Comparison of ENCODE assay signal across 8 cellular contexts in genomic region chr13:45119990-45120864, GRCh38. TPM values are rescaled to one million over a fixed set of nuclear protein-coding genes. Genes with fewer than 3 reads are reported as not detected.
DNase-seq lines count a peak whose midpoint lies in the region; ATAC-seq and TF ChIP-seq lines count a peak whose summit lies in the region.

GTF2F2 (plus strand) TSS chr13:45120510; CDS start chr13:45120656, 146 bp downstream.

- TF ChIP-seq POLR2A in GM15510 (IDR thresholded peaks at IDR 0.05; ENCODE audit: borderline replicate concordance, extremely low read depth, insufficient read length) (peak; percentile 75), vagina (IDR thresholded peaks at IDR 0.05) (peak in 1 of 2 donors; percentile 7)

- H3K27ac ChIP-seq in ascending aorta (peak within 1 kb of the TSS; percentile 75), rectal smooth muscle tissue (ENCODE audit: low read depth, low read length) (peak within 1 kb of the TSS; percentile 91), vagina (peak within 1 kb of the TSS; percentile 82)

- no peaks in the 10 kb centered on the region for H3K27me3 ChIP-seq in ascending aorta
- H3K27me3 ChIP-seq in rectal smooth muscle tissue (ENCODE audit: control insufficient read depth, insufficient read depth, low read length), result no peaks in the 10 kb centered on the region
- H3K27me3 ChIP-seq in vagina, result no peaks in the 10 kb centered on the region

- peaks cover 0 to 15% of the 10 kb centered on the region in 2 donors for H3K4me1 ChIP-seq in ascending aorta
- peaks cover 12% of the 10 kb centered on the region for H3K4me1 ChIP-seq in rectal smooth muscle tissue (ENCODE audit: control insufficient read depth, insufficient read depth, low read length)
- peaks cover 27% of the 10 kb centered on the region for H3K4me1 ChIP-seq in vagina

- ATAC-seq in HG02885 (IDR thresholded peaks at IDR 0.05; ENCODE audit: poor library complexity, unreplicated experiment), result peak; percentile 83

- TF ChIP-seq CTCF in ascending aorta (IDR thresholded peaks at IDR 0.05), result no peak
- no peak for TF ChIP-seq CTCF in vagina (IDR thresholded peaks at IDR 0.05)

- intact Hi-C loops in T-helper 2 cell treated with Interferon-gamma antibody and Interleukin-4, amounts not matched to agents 100 ng/mL and 5 ng/mL, for 36 hours (cut with micrococcal nuclease), result loop anchor here (1.0 to 10.0 kb wide), 7 partner anchors 73 to 545 kb away; partner anchors contain the start of genes COG3, GPALPP1, NUFIP1 and TPT1
- intact Hi-C loops in ascending aorta (cut with DNase I), result no loop called here
- intact Hi-C loops in vagina (cut with DNase I), result no loop called here

- peak within 1 kb of the TSS; percentile 81 for H3K9ac ChIP-seq in rectal smooth muscle tissue (ENCODE audit: low read length)

- DNase-seq in NCI-H1930 (lab: John Stamatoyannopoulos, UW) (peak; percentile 84 to 91), ascending aorta (ENCODE audit: low spot score in 2 of 2) (peak; percentile 47 to 92), hepatic stellate cell (ENCODE audit: low spot score) (peak; percentile 82), vagina (ENCODE audit: extremely low spot score in 2 of 2) (peak; percentile 89 to 97)

- H3K4me3 ChIP-seq in ascending aorta (peak within 1 kb of the TSS; percentile 71 to 94), rectal smooth muscle tissue (ENCODE audit: low read length) (peak within 1 kb of the TSS; percentile 98), vagina (peak within 1 kb of the TSS; percentile 86 to 89)

- H3K9me3 ChIP-seq in ascending aorta (no peaks in the 10 kb centered on the region), vagina (no peaks in the 10 kb centered on the region)

- H3K36me3 ChIP-seq in ascending aorta (no peaks in the 10 kb centered on the region), rectal smooth muscle tissue (ENCODE audit: control insufficient read depth, insufficient read depth, low read length) (no peaks in the 10 kb centered on the region), vagina (no peaks in the 10 kb centered on the region)

RNA-seq across cellular contexts. Expression of gene GTF2F2, which starts in this region (rescaled TPM):
- 19.9 and 21.8 TPM in 2 replicates for total RNA-seq in T-helper 2 cell treated with Interferon-gamma antibody and Interleukin-4, amounts not matched to agents 100 ng/mL and 5 ng/mL, for 36 hours
- total RNA-seq in ascending aorta, result 6.4 TPM
- 18.9 TPM for total RNA-seq in vagina

Comparison
In these comparisons a context has a peak if more than half of its experiments do, and no peak if none do; other contexts are left out.
1. Peak in every context shown above with its lines: DNase-seq, ATAC-seq, H3K4me3 ChIP-seq and H3K27ac ChIP-seq.